In genomic region chr22:38461057-38461413, GRCh38 we compare ENCODE assay signal across 10 cellular contexts. TPM values are rescaled to one million over a fixed set of nuclear protein-coding genes. Genes with fewer than 3 reads are reported as not detected.
DNase-seq lines count a peak whose midpoint lies in the region; ATAC-seq, FAIRE-seq and TF ChIP-seq lines count a peak whose summit lies in the region.
"Had no signal": no experiment of that assay in that cellular context is flagged by ENCODE, and none has a peak within 500 bp of the region (broad histone marks: within the 10 kb centered on the region; RNA-seq: fewer than 3 reads in every experiment).

No MANE protein-coding gene starts in this region.

- no peak overlapping the region for H3T11ph ChIP-seq in H9 (ENCODE audit: low read length)

- no peak for DNase-seq in H9
- DNase-seq in SK-N-MC (ENCODE audit: low read depth, low spot score): no peak
- peak in 1 of 5 donors; percentile 19 for DNase-seq in heart left ventricle
- DNase-seq in pancreas: no peak
- DNase-seq in hypothalamus (lab: John Stamatoyannopoulos, UW): no peak
- no peak for DNase-seq in NOMO-1 treated with DMSO at 0.1 percent for 48 hours (lab: John Stamatoyannopoulos, UW; ENCODE audit: unreplicated experiment)
- no peak for DNase-seq in C1 segment of cervical spinal cord (lab: John Stamatoyannopoulos, UW)

- peaks cover 36 to 40% of the 10 kb centered on the region in 2 experiments for H3K4me1 Mint-ChIP-seq in H9

- no peaks in the 10 kb centered on the region for H3K36me3 ChIP-seq in SK-N-MC (ENCODE audit: insufficient read depth, low read length)
- no peaks in the 10 kb centered on the region for H3K36me3 ChIP-seq in heart left ventricle
- H3K36me3 ChIP-seq in pancreas: no peaks in the 10 kb centered on the region

- no peaks in the 10 kb centered on the region; the same call in 1 of the 2 replicates for H3K4me1 ChIP-seq in H9 (ENCODE audit: insufficient read depth, low read length)
- peaks cover 0 to 55% (median 21%) of the 10 kb centered on the region in 12 donors for H3K4me1 ChIP-seq in heart left ventricle
- peaks cover 0 to 5% (median 0%) of the 10 kb centered on the region in 3 donors for H3K4me1 ChIP-seq in pancreas

- no peak overlapping the region for H2AFZ ChIP-seq in H9 (ENCODE audit: low read length)

- no peak overlapping the region for H2BK20ac ChIP-seq in H9 (ENCODE audit: low read depth, low read length, poor library complexity, severe bottlenecking)

- H3K79me2 ChIP-seq in H9 (ENCODE audit: insufficient read depth, low read length): no peaks in the 10 kb centered on the region

- H3K4me3 ChIP-seq in SK-N-MC: peak overlapping the region; percentile 66
- H3K4me3 ChIP-seq in heart left ventricle: peak overlapping the region in 9 of 12 donors; percentile 9 to 43 (median 34)
- peak overlapping the region in 2 of 4 donors; percentile 12 to 23 for H3K4me3 ChIP-seq in pancreas

- H2BK120ac ChIP-seq in H9 (ENCODE audit: low read depth, low read length, poor library complexity, severe bottlenecking): no peak overlapping the region

- no peaks in the 10 kb centered on the region for H4K20me1 ChIP-seq in H9 (ENCODE audit: control insufficient read depth, insufficient read depth, insufficient read length)

- no peak overlapping the region for H4K91ac ChIP-seq in H9 (ENCODE audit: insufficient read length, low read depth, low read length)

- intact Hi-C loops in heart left ventricle (cut with DNase I) (loop anchor here in 3 of 10 donors (5.0 to 10.0 kb wide), 3 partner anchors 46 to 104 kb away; partner anchors contain the start of gene DDX17 (in 1 of the 3)), pancreas (cut with DNase I) (no loop called here)

- H2AK5ac ChIP-seq in H9 (ENCODE audit: insufficient read length, low read length): no peak overlapping the region

- no peak for TF ChIP-seq POLR2A in heart left ventricle (IDR thresholded peaks at IDR 0.05)

- no peak overlapping the region; a peak in 1 of 7 replicates for H3K27ac Mint-ChIP-seq in H9

- no peak overlapping the region for H2BK15ac ChIP-seq in H9 (ENCODE audit: low read depth, low read length)

- peaks cover 93% of the 10 kb centered on the region for H3K27me3 Mint-ChIP-seq in H9 (ENCODE audit: low read depth)

- H3K23ac ChIP-seq in H9 (ENCODE audit: insufficient read length, low read depth, low read length): no peak overlapping the region

- H3K27ac ChIP-seq in H9 (ENCODE audit: insufficient read length, low read depth, low read length): no peak overlapping the region
- no peak overlapping the region for H3K27ac ChIP-seq in SK-N-MC
- H3K27ac ChIP-seq in heart left ventricle: peak overlapping the region in 8 of 12 donors; percentile 39 to 82 (median 72)
- no peak overlapping the region for H3K27ac ChIP-seq in pancreas

- no peaks in the 10 kb centered on the region; a peak in 1 of 5 replicates for H3K9me3 Mint-ChIP-seq in H9

- peaks cover 4% of the 10 kb centered on the region for H3K23me2 ChIP-seq in H9 (ENCODE audit: insufficient read length, low read depth, low read length, poor library complexity, severe bottlenecking)

- H3K9me3 ChIP-seq in H9 (ENCODE audit: control insufficient read depth, low read depth, low read length) (no peaks in the 10 kb centered on the region), SK-N-MC (ENCODE audit: low read depth, low read length) (no peaks in the 10 kb centered on the region), heart left ventricle (no peaks in the 10 kb centered on the region), pancreas (no peaks in the 10 kb centered on the region)

- H3K79me1 ChIP-seq in H9 (ENCODE audit: insufficient read depth, low read depth, low read length, poor library complexity, severe bottlenecking): no peaks in the 10 kb centered on the region

- H3K36me3 Mint-ChIP-seq in H9 (ENCODE audit: insufficient read depth in 1 of 3, low read depth in 3 of 3): no peaks in the 10 kb centered on the region; a peak in 1 of 7 replicates

- H4K8ac ChIP-seq in H9 (replicated peaks; ENCODE audit: insufficient read length, low read depth, low read length): no peak overlapping the region

- no CpG with 5 or more reads among the region's 9 CpGs for WGBS in H9 (ENCODE audit: extremely low coverage, insufficient read length, low lambda C conversion rate)
- 43 to 67% (median 47%) methylated on average over 6 to 9 of the region's 9 CpGs for WGBS in heart left ventricle, 4 donors
- WGBS in pancreas, 2 donors: 49% methylated on average over 9 of the region's 9 CpGs

- TF ChIP-seq CTCF in H9 (conservative IDR thresholded peaks at IDR 0.05) (no peak), heart left ventricle (IDR thresholded peaks at IDR 0.05) (no peak), pancreas (IDR thresholded peaks at IDR 0.05) (no peak)

- no peak for FAIRE-seq in pancreas (lab: Jason Lieb, UNC)

- H3K4ac ChIP-seq in H9 (ENCODE audit: low read depth, low read length): no peak overlapping the region

- peak in 2 of 4 donors; percentile 9 to 28 for ATAC-seq in heart left ventricle
- peak in 3 of 4 donors; percentile 18 to 27 (median 22) for ATAC-seq in pancreas
- no peak for ATAC-seq in HG03039 (IDR thresholded peaks at IDR 0.05; ENCODE audit: unreplicated experiment)

- no peak overlapping the region for H2BK12ac ChIP-seq in H9 (ENCODE audit: insufficient read length, low read depth, low read length)

- no peak overlapping the region for H4K5ac ChIP-seq in H9 (ENCODE audit: insufficient read length, low read depth, low read length)

- no peak overlapping the region for H3K14ac ChIP-seq in H9 (ENCODE audit: insufficient read depth, low read length)

- H3K27me3 ChIP-seq in H9 (ENCODE audit: insufficient read depth, low read length): peaks cover 6% of the 10 kb centered on the region; the same call in 1 of the 2 replicates
- H3K27me3 ChIP-seq in heart left ventricle: peaks cover 0 to 75% (median 10%) of the 10 kb centered on the region in 9 donors
- no peaks in the 10 kb centered on the region for H3K27me3 ChIP-seq in pancreas

- no peak overlapping the region for H3K9ac ChIP-seq in H9 (ENCODE audit: extremely low read depth, insufficient read length, low read length)
- no peak overlapping the region for H3K9ac ChIP-seq in SK-N-MC (ENCODE audit: insufficient read length)

- no peak overlapping the region for H2BK5ac ChIP-seq in H9 (ENCODE audit: insufficient read length, low read length)

- peak overlapping the region; percentile 36 to 46; a peak in 2 of 5 replicates for H3K4me3 Mint-ChIP-seq in H9

- H3K18ac ChIP-seq in H9 (ENCODE audit: insufficient read length, low read depth, low read length): no peak overlapping the region

- no peak overlapping the region for H3K56ac ChIP-seq in H9 (ENCODE audit: insufficient read length, low read depth, low read length)

- peak overlapping the region; percentile 41 for H3K4me2 ChIP-seq in H9 (ENCODE audit: insufficient read depth, insufficient read length, low read length)

RNA-seq across cellular contexts. Expression of gene KCNJ4, which starts 6.0 kb away (rescaled TPM):
- total RNA-seq in H9 (2021) (0.88 and 0.92 TPM in 2 replicates), heart left ventricle (10 to 100 TPM; 14.5 to 85.5 (median 39.7) TPM), pancreas (not detected)
- polyA plus RNA-seq in heart left ventricle (10 to 100 TPM; 20.3 to 57.9 TPM), pancreas (not detected)
- total RNA-seq: subcutaneous adipose tissue had no signal
- polyA plus RNA-seq: IgD-negative memory B cell had no signal

RNA-seq across cellular contexts. Expression of gene KDELR3, which starts 6.9 kb away (rescaled TPM):
- 7.2 and 7.3 TPM in 2 replicates for total RNA-seq in H9 (2021)
- total RNA-seq in heart left ventricle: 10 to 100 TPM in 4 of 9 donors, 1 to 10 TPM in 5; 4.4 to 15.5 (median 8.5) TPM
- 10 to 100 TPM in 1 of 2 donors, 1 to 10 TPM in 1; 7.8 to 10.5 TPM for polyA plus RNA-seq in heart left ventricle
- 10 to 100 TPM in 2 of 6 donors, 1 to 10 TPM in 4; 4.7 to 14.6 (median 8.2) TPM for total RNA-seq in pancreas
- 1 to 10 TPM; 2.9 to 4.9 TPM for polyA plus RNA-seq in pancreas

RNA-seq across cellular contexts. Expression of gene DDX17, which starts 45.1 kb away (rescaled TPM):
- total RNA-seq in H9 (2021): 529 and 538 TPM in 2 replicates
- 100 to 1,000 TPM; 149 to 202 (median 170) TPM for total RNA-seq in heart left ventricle
- polyA plus RNA-seq in heart left ventricle: 100 to 1,000 TPM; 133 to 153 TPM
- total RNA-seq in pancreas: 100 to 1,000 TPM; 167 to 331 (median 206) TPM
- 100 to 1,000 TPM; 164 to 242 TPM for polyA plus RNA-seq in pancreas

Comparison
In these comparisons a context has a peak if more than half of its experiments do, and no peak if none do; other contexts are left out.
1. H3K27ac ChIP-seq: peak in heart left ventricle (8 of 12); none in H9 (single experiment), SK-N-MC (single experiment) and pancreas (0 of 4).